In the genomic region with DNA sequence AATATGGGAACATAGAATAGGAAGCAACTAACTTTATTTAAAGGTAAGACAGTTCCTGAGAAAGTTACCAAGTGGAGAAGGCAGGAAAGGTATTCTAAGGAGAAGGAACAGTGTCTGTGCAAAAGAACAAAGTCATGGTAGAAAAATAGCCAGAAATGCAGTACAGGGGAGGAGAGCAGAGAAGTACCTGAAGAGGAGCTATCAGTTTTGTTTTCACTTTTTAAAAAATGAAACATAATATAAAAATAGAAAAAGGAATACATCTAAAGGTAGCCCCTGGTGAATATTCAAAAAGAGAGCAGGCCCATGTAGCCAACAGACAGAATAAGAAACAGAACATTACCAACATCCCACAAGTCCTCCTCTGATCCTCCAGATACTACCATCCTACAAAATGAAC, we compare ENCODE assay signal across 13 cellular contexts.
A peak's percentile ranks its signal among the peaks of the same experiment; 100 is the strongest.
DNase-seq lines count a peak whose midpoint lies in the region; ATAC-seq lines count a peak whose summit lies in the region.
"Had no signal": no experiment of that assay in that cellular context is flagged by ENCODE, and none has a peak within 500 bp of the region (broad histone marks: within the 10 kb centered on the region; RNA-seq: fewer than 3 reads in every experiment).

No MANE protein-coding gene starts in this region.

- DNase-seq in ecto neural progenitor cell (ENCODE audit: low spot score) = no peak
- DNase-seq in NCI-H510A treated with DMSO at 0.1 percent for 48 hours (lab: John Stamatoyannopoulos, UW) = no peak
- DNase-seq in NCI-H1436 treated with DMSO at 0.1 percent for 48 hours (lab: John Stamatoyannopoulos, UW) = no peak
- DNase-seq: CD8-positive, alpha-beta memory T cell; NCI-H187; NCI-H2227 treated with DMSO at 0.1 percent for 48 hours; NCI-H524; PC-9; T-helper 1 cell had no signal

- ATAC-seq in GM18907 (IDR thresholded peaks at IDR 0.05; ENCODE audit: unreplicated experiment) (peak; percentile 38), GM21390 (IDR thresholded peaks at IDR 0.05; ENCODE audit: unreplicated experiment) (peak; percentile 47), HG02852 (IDR thresholded peaks at IDR 0.05; ENCODE audit: unreplicated experiment) (peak; percentile 64), HG03095 (IDR thresholded peaks at IDR 0.05; ENCODE audit: unreplicated experiment) (no peak)
